ENCODE assay signal across 8 cellular contexts in genomic region chr5:78984020-78984610, GRCh38. TPM values are rescaled to one million over a fixed set of nuclear protein-coding genes. Genes with fewer than 3 reads are reported as not detected.
DNase-seq lines count a peak whose midpoint lies in the region; ATAC-seq, FAIRE-seq and TF ChIP-seq lines count a peak whose summit lies in the region.

No MANE protein-coding gene starts in this region.

- no peaks in the 10 kb centered on the region for H3K27me3 ChIP-seq in AG04450 (ENCODE audit: control insufficient read depth, insufficient read depth, low read length)
- no peaks in the 10 kb centered on the region for H3K27me3 ChIP-seq in effector memory CD4-positive, alpha-beta T cell (replicated peaks; ENCODE audit: control insufficient read depth, insufficient read depth, low read length, poor library complexity, severe bottlenecking)

- H3K27ac ChIP-seq in AG04450 (ENCODE audit: low read depth, low read length), result no peak overlapping the region
- peak overlapping the region; percentile 81 for H3K27ac ChIP-seq in effector memory CD4-positive, alpha-beta T cell (ENCODE audit: insufficient read depth, low read length, poor library complexity, severe bottlenecking)

- H3K36me3 ChIP-seq in effector memory CD4-positive, alpha-beta T cell (ENCODE audit: control insufficient read depth, insufficient read depth, low read length), result no peaks in the 10 kb centered on the region

- no peaks in the 10 kb centered on the region for H3K9me3 ChIP-seq in AG04450 (ENCODE audit: control insufficient read depth, insufficient read depth, low read length)
- no peaks in the 10 kb centered on the region for H3K9me3 ChIP-seq in effector memory CD4-positive, alpha-beta T cell (ENCODE audit: control insufficient read depth, low read length)

- no peak for TF ChIP-seq CTCF in AG04450 (IDR thresholded peaks at IDR 0.05; ENCODE audit: low read depth, low read length)
- TF ChIP-seq CTCF in natural killer cell (IDR thresholded peaks at IDR 0.05), result no peak

- no peaks in the 10 kb centered on the region for H3K9me3 Mint-ChIP-seq in natural killer cell

- peak; percentile 1 for ATAC-seq in GM18909 (IDR thresholded peaks at IDR 0.05; ENCODE audit: poor library complexity, unreplicated experiment)
- ATAC-seq in natural killer cell, result no peak

- peak overlapping the region; percentile 73 for H3K4me3 ChIP-seq in AG04450 (ENCODE audit: low read depth, low read length)
- peak overlapping the region; percentile 79 for H3K4me3 ChIP-seq in effector memory CD4-positive, alpha-beta T cell (ENCODE audit: insufficient read depth, low read depth, low read length, poor library complexity, severe bottlenecking)

- no peaks in the 10 kb centered on the region for H3K27me3 Mint-ChIP-seq in natural killer cell (ENCODE audit: low read depth in 2 of 2)

- intact Hi-C loops in natural killer cell (cut with micrococcal nuclease), result loop anchor here (5.0 to 10.0 kb wide), 3 partner anchors 148 to 689 kb away; partner anchors contain the start of genes AP3B1 and SCAMP1
- intact Hi-C loops in posterior vena cava (cut with DNase I), result no loop called here

- H3K4me1 Mint-ChIP-seq in natural killer cell, result peaks cover 25% of the 10 kb centered on the region in 2 donors

- H3K4me1 ChIP-seq in effector memory CD4-positive, alpha-beta T cell (ENCODE audit: control insufficient read depth, insufficient read depth, low read length, poor library complexity, severe bottlenecking), result no peaks in the 10 kb centered on the region

- H3K36me3 Mint-ChIP-seq in natural killer cell, result no peaks in the 10 kb centered on the region

- H3K4me3 Mint-ChIP-seq in natural killer cell, result peak overlapping the region; percentile 92

- CTCF ChIA-PET in AG04450 (lab: Charles Lee), result interaction anchor here (1.0 to 2.0 kb wide), 6 partner anchors 10 to 663 kb away, joined by 3 to 11 read pairs (median 6); no protein-coding TSS in a partner anchor

- H3K27ac Mint-ChIP-seq in natural killer cell, result peak overlapping the region; percentile 94 to 95

- POLR2A ChIA-PET in AG04450 (lab: Yijun Ruan, JAX), result interaction anchor here (0.6 to 1.6 kb wide), 9 partner anchors 18 to 796 kb away, joined by 3 to 4 read pairs (median 3); no protein-coding TSS in a partner anchor

- no peak for FAIRE-seq in RCC 7860 (lab: Jason Lieb, UNC)

- DNase-seq in AG04450 (ENCODE audit: low read depth, low spot score), result no peak
- DNase-seq in OCI-M1 (lab: John Stamatoyannopoulos, UW), result peak; percentile 76
- no peak for DNase-seq in effector memory CD4-positive, alpha-beta T cell
- DNase-seq in natural killer cell, result no peak
- DNase-seq in posterior vena cava (ENCODE audit: low spot score), result no peak
- DNase-seq in middle frontal gyrus (ENCODE audit: extremely low spot score, low spot score), result no peak
- no peak for DNase-seq in RCC 7860 (ENCODE audit: low spot score)

RNA-seq across cellular contexts. Expression of gene ARSB, which starts 1.0 kb away (rescaled TPM):
- polyA plus RNA-seq in AG04450 (2011; rRNA removed), result 21.0 and 21.7 TPM in 2 replicates
- polyA minus RNA-seq in AG04450 (2011; rRNA and poly(A)+ RNA removed), result 17.3 and 17.4 TPM in 2 replicates
- total RNA-seq in natural killer cell (10 to 100 TPM in 1 of 3 donors, 1 to 10 TPM in 2; 8.6 to 12.8 (median 8.9) TPM), posterior vena cava (10 to 100 TPM; 20.9 to 21.6 TPM)
